ENCODE assay signal across 17 cellular contexts in the genomic region with DNA sequence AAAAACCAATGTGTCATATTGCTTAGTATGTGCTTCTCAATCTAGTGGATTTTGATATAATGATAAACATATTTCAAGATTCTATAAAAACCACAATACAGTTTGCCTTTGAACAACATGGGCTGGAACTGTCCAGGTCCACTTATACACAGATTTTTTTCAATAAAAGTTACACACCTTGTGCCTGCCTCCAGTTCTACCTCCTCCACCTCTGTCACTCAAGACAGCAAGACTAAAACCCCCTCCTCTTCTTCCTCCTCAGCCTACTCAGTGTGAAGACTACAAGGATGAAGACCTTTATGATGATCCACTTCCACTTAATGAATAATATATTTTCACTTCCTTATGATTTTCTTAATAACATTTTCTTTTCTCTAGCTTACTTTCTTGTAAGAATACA.
"Had no signal": no experiment of that assay in that cellular context is flagged by ENCODE, and none has a peak within 500 bp of the region (broad histone marks: within the 10 kb centered on the region; RNA-seq: fewer than 3 reads in every experiment).

No MANE protein-coding gene starts in this region.

- H3K9me3 ChIP-seq: esophagus squamous epithelium, mucosa of descending colon, ovary, upper lobe of left lung had no signal

- H3K27me3 ChIP-seq: esophagus squamous epithelium, ovary, upper lobe of left lung had no signal

- ATAC-seq: left cardiac atrium, mucosa of descending colon, T-helper 17 cell, WTC11 had no signal

- H3K36me3 ChIP-seq: esophagus squamous epithelium, ovary, upper lobe of left lung had no signal

- H3K27ac Mint-ChIP-seq: activated CD4-positive, alpha-beta T cell treated with anti-CD3 and anti-CD28 coated beads, Interleukin-2, amount 10 ng/mL, durations not matched to agents 24 days and 14 days; activated naive CD8-positive, alpha-beta T cell treated with anti-CD3 and anti-CD28 coated beads, Interleukin-2, amount 10 ng/mL, durations not matched to agents 7 days and 5 days; WTC11 had no signal

- FAIRE-seq: endometrium had no signal

- H3K27ac ChIP-seq: ovary, upper lobe of left lung had no signal

- H3K9me3 Mint-ChIP-seq: activated CD4-positive, alpha-beta T cell treated with anti-CD3 and anti-CD28 coated beads, Interleukin-2, amount 10 ng/mL, durations not matched to agents 24 days and 14 days; activated naive CD8-positive, alpha-beta T cell treated with anti-CD3 and anti-CD28 coated beads, Interleukin-2, amount 10 ng/mL, durations not matched to agents 7 days and 5 days had no signal

- H3K4me3 ChIP-seq: esophagus squamous epithelium, lung, mucosa of descending colon, ovary, upper lobe of left lung had no signal

- DNase-seq: activated CD4-positive, alpha-beta T cell treated with anti-CD3 and anti-CD28 coated beads, Interleukin-2, amount 10 ng/mL, durations not matched to agents 24 days and 14 days; activated effector memory CD4-positive, alpha-beta T cell treated with anti-CD3 and anti-CD28 coated beads, Interleukin-2, amount 50 U/mL, for 16 hours; activated naive CD8-positive, alpha-beta T cell treated with anti-CD3 and anti-CD28 coated beads, Interleukin-2, amount 10 ng/mL, durations not matched to agents 7 days and 5 days; anterior cingulate cortex; esophagus squamous epithelium; foreskin fibroblast; glutamatergic neuron; left cardiac atrium; mucosa of descending colon; ovary; stimulated activated CD4-positive, alpha-beta T cell treated with anti-CD3 and anti-CD28 coated beads, Interleukin-12 subunit alpha, Interleukin-12 subunit beta, amount 100 ng/mL, for 4 hours; stimulated activated naive CD4-positive, alpha-beta T cell treated with Interleukin-2 at 50 U/mL for 16 hours; T-helper 17 cell; upper lobe of left lung had no signal

- H3K4me3 Mint-ChIP-seq: activated CD4-positive, alpha-beta T cell treated with anti-CD3 and anti-CD28 coated beads, Interleukin-2, amount 10 ng/mL, durations not matched to agents 24 days and 14 days; activated naive CD8-positive, alpha-beta T cell treated with anti-CD3 and anti-CD28 coated beads, Interleukin-2, amount 10 ng/mL, durations not matched to agents 7 days and 5 days; WTC11 had no signal

- H3K27me3 Mint-ChIP-seq: activated CD4-positive, alpha-beta T cell treated with anti-CD3 and anti-CD28 coated beads, Interleukin-2, amount 10 ng/mL, durations not matched to agents 24 days and 14 days; activated naive CD8-positive, alpha-beta T cell treated with anti-CD3 and anti-CD28 coated beads, Interleukin-2, amount 10 ng/mL, durations not matched to agents 7 days and 5 days; T-helper 17 cell had no signal
